In the genomic region with DNA sequence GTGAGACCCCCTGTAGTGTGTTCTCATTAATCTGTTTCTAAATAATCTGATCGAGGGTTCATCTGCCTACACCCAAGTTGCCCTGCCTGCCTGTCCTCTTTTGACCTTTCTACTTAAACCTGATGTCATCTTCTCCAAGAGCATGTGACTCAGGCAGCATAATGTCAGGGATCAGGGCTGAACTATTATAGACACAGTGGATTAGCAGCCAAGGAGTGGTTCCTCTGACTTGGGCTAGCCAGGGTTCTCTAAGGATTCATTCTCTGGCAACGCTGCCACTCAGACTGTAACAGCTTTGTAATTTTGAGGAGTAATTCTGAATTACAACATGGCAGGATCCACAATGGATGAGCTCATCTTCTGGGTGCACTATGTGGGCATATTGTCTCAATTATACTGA, we compare ENCODE assay signal across 11 cellular contexts.
DNase-seq lines count a peak whose midpoint lies in the region; ATAC-seq and TF ChIP-seq lines count a peak whose summit lies in the region.
"Had no signal": no experiment of that assay in that cellular context is flagged by ENCODE, and none has a peak within 500 bp of the region (broad histone marks: within the 10 kb centered on the region; RNA-seq: fewer than 3 reads in every experiment).

No MANE protein-coding gene starts in this region.

- H3K9me3 ChIP-seq in mammary epithelial cell (replicated peaks; ENCODE audit: insufficient read depth, low read length): no peaks in the 10 kb centered on the region
- no peaks in the 10 kb centered on the region for H3K9me3 ChIP-seq in breast epithelium
- no peaks in the 10 kb centered on the region for H3K9me3 ChIP-seq in SK-N-MC (ENCODE audit: low read depth, low read length)
- no peaks in the 10 kb centered on the region for H3K9me3 ChIP-seq in subcutaneous abdominal adipose tissue (ENCODE audit: control insufficient read depth in 5 of 5, low read length in 5 of 5)

- H3K4me3 ChIP-seq in mammary epithelial cell (replicated peaks in 1 of 3; ENCODE audit: insufficient read depth in 1 of 3, low read depth in 2 of 3, low read length in 3 of 3) (no peak overlapping the region), breast epithelium (no peak overlapping the region), SK-N-MC (0 out of 2 replicates have a peak overlapping the region, but pooled peaks have one; percentile 8), subcutaneous abdominal adipose tissue (ENCODE audit: low read depth in 1 of 5, low read length in 5 of 5) (no peak overlapping the region)

- H3K27ac ChIP-seq in mammary epithelial cell (ENCODE audit: insufficient read depth, low read depth, low read length) (no peak overlapping the region), breast epithelium (no peak overlapping the region), SK-N-MC (peak overlapping the region; percentile 33; the same call in 1 of the 2 replicates), subcutaneous abdominal adipose tissue (ENCODE audit: low read depth, low read length) (peak overlapping the region; percentile 70)

- no peak overlapping the region for H3K9ac ChIP-seq in mammary epithelial cell (ENCODE audit: insufficient read depth, low read length)
- no peak overlapping the region for H3K9ac ChIP-seq in SK-N-MC (ENCODE audit: insufficient read length)
- H3K9ac ChIP-seq in subcutaneous abdominal adipose tissue (ENCODE audit: low read length in 5 of 5): peak overlapping the region in 1 of 5 donors; percentile 36

- CTCF ChIA-PET in mammary epithelial cell (lab: Charles Lee; ENCODE audit: low non-redundant PET): no interaction called here

- no peaks in the 10 kb centered on the region for H3K27me3 ChIP-seq in mammary epithelial cell (ENCODE audit: insufficient read depth, low read length)
- no peaks in the 10 kb centered on the region for H3K27me3 ChIP-seq in breast epithelium
- no peaks in the 10 kb centered on the region for H3K27me3 ChIP-seq in subcutaneous abdominal adipose tissue (ENCODE audit: control insufficient read depth in 5 of 5, insufficient read depth in 4 of 5, low read length in 5 of 5)

- ATAC-seq in left ventricle myocardium superior (peak; percentile 73), GM18519 (IDR thresholded peaks at IDR 0.05; ENCODE audit: low FRiP score, unreplicated experiment) (no peak)

- DNase-seq in mammary epithelial cell (peak; percentile 12), breast epithelium (ENCODE audit: low spot score in 2 of 2) (no peak), SK-N-MC (ENCODE audit: low read depth, low spot score) (no peak), left ventricle myocardium superior (no peak), NCI-H1105 treated with DMSO at 0.1 percent for 48 hours (lab: John Stamatoyannopoulos, UW) (no peak), NCI-H2107 treated with DMSO at 0.1 percent for 48 hours (lab: John Stamatoyannopoulos, UW; ENCODE audit: unreplicated experiment) (no peak)
- DNase-seq: activated CD4-positive, alpha-beta T cell treated with anti-CD3 and anti-CD28 coated beads, Interleukin-2, amount 50 U/mL, for 48 hours; NCI-H526; T-helper 9 cell had no signal

- no peak overlapping the region for H3K4me2 ChIP-seq in mammary epithelial cell (ENCODE audit: insufficient read depth, low read depth, low read length)

- dilution Hi-C loops in mammary epithelial cell (cut with HindIII; ENCODE audit: low sequenced_read_pairs): no loop called here

- H4K20me1 ChIP-seq in mammary epithelial cell (ENCODE audit: insufficient read depth, low read length): no peaks in the 10 kb centered on the region

- intact Hi-C loops in mammary epithelial cell (cut with micrococcal nuclease): no loop called here
- intact Hi-C loops in breast epithelium (cut with DNase I; ENCODE audit: low total_unique reads): no loop called here
- intact Hi-C loops in left ventricle myocardium superior (cut with micrococcal nuclease): no loop called here

- in situ Hi-C loops in mammary epithelial cell (cut with MboI; ENCODE audit: low sequenced_read_pairs in 2 of 2): no loop called here

- WGBS in mammary epithelial cell (ENCODE audit: low coverage, missing lambda C conversion rate): 88% methylated on average over 2 of the region's 2 CpGs

- H3K79me2 ChIP-seq in mammary epithelial cell (ENCODE audit: insufficient read depth, low read length): no peaks in the 10 kb centered on the region

- H3K4me1 ChIP-seq in mammary epithelial cell (ENCODE audit: insufficient read depth, low read length) (no peaks in the 10 kb centered on the region), breast epithelium (no peaks in the 10 kb centered on the region), subcutaneous abdominal adipose tissue (ENCODE audit: control insufficient read depth in 5 of 5, insufficient read depth in 5 of 5, low read length in 5 of 5) (peaks cover 0 to 14% (median 6%) of the 10 kb centered on the region in 5 donors)

- TF ChIP-seq POLR2A in breast epithelium (IDR thresholded peaks at IDR 0.05): no peak

- BruUV-seq in mammary epithelial cell (replicated peaks; lab: Mats Ljungman, UMichigan): no TSS peak

- TF ChIP-seq CTCF in mammary epithelial cell (conservative IDR thresholded peaks at IDR 0.05 in 1 of 2, IDR thresholded peaks at IDR 0.05 in 1 of 2; ENCODE audit: extremely low read depth in 1 of 2, insufficient read depth in 1 of 2, low read depth in 1 of 2, low read length in 2 of 2) (no peak), breast epithelium (IDR thresholded peaks at IDR 0.05) (no peak)

- H3K36me3 ChIP-seq in mammary epithelial cell (ENCODE audit: insufficient read depth, low read length): no peaks in the 10 kb centered on the region
- H3K36me3 ChIP-seq in breast epithelium: no peaks in the 10 kb centered on the region
- H3K36me3 ChIP-seq in SK-N-MC (ENCODE audit: insufficient read depth, low read length): no peaks in the 10 kb centered on the region
- peaks cover 0 to 19% (median 0%) of the 10 kb centered on the region in 5 donors for H3K36me3 ChIP-seq in subcutaneous abdominal adipose tissue (ENCODE audit: control insufficient read depth in 5 of 5, insufficient read depth in 5 of 5, low read length in 5 of 5)

- H2AFZ ChIP-seq in mammary epithelial cell (ENCODE audit: low read depth, low read length): no peak overlapping the region

Comparison
In these comparisons a context has a peak if more than half of its experiments do, and no peak if none do; other contexts are left out.
1. H3K27ac ChIP-seq: peak in SK-N-MC (single experiment) and subcutaneous abdominal adipose tissue (single experiment); none in mammary epithelial cell (single experiment) and breast epithelium (0 of 2).